21 cellular contexts compared by ENCODE assay signal in the genomic region with DNA sequence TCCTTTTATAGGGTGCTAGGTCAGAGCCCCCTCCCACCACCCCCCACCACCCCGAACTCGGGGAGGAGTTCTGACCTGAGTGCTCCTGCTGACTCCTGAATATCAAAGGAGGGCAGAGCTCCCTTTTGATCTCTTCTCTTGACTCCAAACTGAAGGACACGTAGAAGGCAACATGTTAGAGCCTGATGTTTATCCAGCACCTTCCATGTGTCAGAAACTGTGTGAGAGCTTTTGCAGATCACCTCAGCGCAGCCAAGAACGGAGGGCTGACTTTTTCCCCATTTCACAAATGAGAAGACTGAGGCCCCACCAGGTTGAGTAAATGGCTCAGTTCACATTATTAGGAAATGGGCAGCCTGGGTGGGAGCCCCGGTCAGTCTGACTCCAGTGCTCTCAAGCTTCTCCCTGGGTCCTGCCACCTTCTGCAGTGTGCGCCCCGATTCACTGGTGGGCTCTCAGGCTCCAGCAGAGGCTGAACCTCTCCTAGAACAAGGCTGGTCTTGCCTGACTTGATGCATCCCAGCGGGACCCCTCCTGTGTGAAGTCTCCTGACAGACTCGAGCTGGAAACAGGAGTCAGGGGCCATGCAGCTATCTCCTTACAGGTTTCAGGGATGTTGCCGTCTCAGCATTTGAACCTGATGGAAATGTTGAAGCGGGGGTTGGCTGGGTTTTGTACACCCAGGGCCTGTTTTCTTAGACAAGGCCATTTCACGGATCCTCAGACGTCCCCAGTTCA.
DNase-seq lines count a peak whose midpoint lies in the region; ATAC-seq and TF ChIP-seq lines count a peak whose summit lies in the region.
"Had no signal": no experiment of that assay in that cellular context is flagged by ENCODE, and none has a peak within 500 bp of the region (broad histone marks: within the 10 kb centered on the region; RNA-seq: fewer than 3 reads in every experiment).

No MANE protein-coding gene starts in this region.

- H3K9me3 Mint-ChIP-seq in WTC11 = peaks cover 8% of the 10 kb centered on the region
- H3K9me3 Mint-ChIP-seq in mesothelial cell of epicardium = no peaks in the 10 kb centered on the region
- H3K9me3 Mint-ChIP-seq: activated CD4-positive, alpha-beta memory T cell treated with anti-CD3 and anti-CD28 coated beads, Interleukin-2, amount 10 ng/mL, durations not matched to agents 7 days and 5 days; HFFc6 had no signal

- TF ChIP-seq CTCF in WTC11 (IDR thresholded peaks at IDR 0.05) = no peak
- no peak for TF ChIP-seq CTCF in left ventricle myocardium inferior (IDR thresholded peaks at IDR 0.05; ENCODE audit: borderline replicate concordance)
- no peak for TF ChIP-seq CTCF in mesothelial cell of epicardium (IDR thresholded peaks at IDR 0.05; ENCODE audit: unreplicated experiment)
- TF ChIP-seq CTCF in upper lobe of left lung (IDR thresholded peaks at IDR 0.05) = no peak
- no peak for TF ChIP-seq CTCF in suprapubic skin (IDR thresholded peaks at IDR 0.05)

- peaks cover 47% of the 10 kb centered on the region for H3K4me1 Mint-ChIP-seq in WTC11
- H3K4me1 Mint-ChIP-seq in mesothelial cell of epicardium = peaks cover 13% of the 10 kb centered on the region
- H3K4me1 Mint-ChIP-seq: activated CD4-positive, alpha-beta memory T cell treated with anti-CD3 and anti-CD28 coated beads, Interleukin-2, amount 10 ng/mL, durations not matched to agents 7 days and 5 days had no signal

- H3K36me3 Mint-ChIP-seq in WTC11 (peaks cover 12% of the 10 kb centered on the region), mesothelial cell of epicardium (no peaks in the 10 kb centered on the region)
- H3K36me3 Mint-ChIP-seq: activated naive CD8-positive, alpha-beta T cell treated with anti-CD3 and anti-CD28 coated beads, Interleukin-2, amount 10 ng/mL, durations not matched to agents 7 days and 5 days had no signal

- H3K27me3 ChIP-seq in left ventricle myocardium inferior (ENCODE audit: low read depth) (no peaks in the 10 kb centered on the region), upper lobe of left lung (no peaks in the 10 kb centered on the region), suprapubic skin (no peaks in the 10 kb centered on the region)
- H3K27me3 ChIP-seq: thyroid gland had no signal

- intact Hi-C loops in left ventricle myocardium inferior (cut with micrococcal nuclease) = no loop called here

- no peak for ATAC-seq in WTC11
- ATAC-seq in upper lobe of left lung (ENCODE audit: low FRiP score in 2 of 2) = no peak
- ATAC-seq: foreskin keratinocyte had no signal

- H3K27ac Mint-ChIP-seq in WTC11 (peak overlapping the region; percentile 84), mesothelial cell of epicardium (peak overlapping the region; percentile 75)
- H3K27ac Mint-ChIP-seq: activated CD4-positive, alpha-beta memory T cell treated with anti-CD3 and anti-CD28 coated beads, Interleukin-2, amount 10 ng/mL, durations not matched to agents 7 days and 5 days; activated naive CD8-positive, alpha-beta T cell treated with anti-CD3 and anti-CD28 coated beads, Interleukin-2, amount 10 ng/mL, durations not matched to agents 7 days and 5 days; HFFc6 had no signal

- H3K36me3 ChIP-seq in left ventricle myocardium inferior (no peaks in the 10 kb centered on the region), upper lobe of left lung (no peaks in the 10 kb centered on the region), suprapubic skin (no peaks in the 10 kb centered on the region)
- H3K36me3 ChIP-seq: thyroid gland had no signal

- 81 to 85% methylated on average over 13 to 14 of the region's 14 CpGs for WGBS in upper lobe of left lung, 2 donors
- 80% methylated on average over 13 of the region's 14 CpGs for WGBS in suprapubic skin

- H3K9me3 ChIP-seq in left ventricle myocardium inferior (replicated peaks) (peaks cover 5% of the 10 kb centered on the region), upper lobe of left lung (no peaks in the 10 kb centered on the region), suprapubic skin (no peaks in the 10 kb centered on the region)
- H3K9me3 ChIP-seq: thyroid gland had no signal

- CTCF ChIA-PET in WTC11 (lab: Charles Lee) = interaction anchor here (0.6 to 5.3 kb wide), 24 partner anchors 7 to 268 kb away, joined by 3 to 36 read pairs (median 8); no protein-coding TSS in a partner anchor

- H3K27ac ChIP-seq in left ventricle myocardium inferior (replicated peaks) (peak overlapping the region; percentile 46), upper lobe of left lung (peak overlapping the region in 3 of 4 donors; percentile 24 to 79 (median 32)), suprapubic skin (no peak overlapping the region)
- H3K27ac ChIP-seq: foreskin keratinocyte, thyroid gland had no signal

- no peak for TF ChIP-seq EP300 in upper lobe of left lung (IDR thresholded peaks at IDR 0.05)
- no peak for TF ChIP-seq EP300 in suprapubic skin (IDR thresholded peaks at IDR 0.05)

- TF ChIP-seq POLR2A in upper lobe of left lung (IDR thresholded peaks at IDR 0.05) = no peak
- TF ChIP-seq POLR2A in suprapubic skin (IDR thresholded peaks at IDR 0.05) = no peak

- DNase-seq in WTC11 (ENCODE audit: low spot score) (no peak), left ventricle myocardium inferior (no peak), mesothelial cell of epicardium (ENCODE audit: low spot score in 2 of 2, unreplicated experiment in 2 of 2) (no peak), upper lobe of left lung (no peak), suprapubic skin (ENCODE audit: low spot score in 2 of 2) (no peak), NCI-H1048 (lab: John Stamatoyannopoulos, UW) (no peak)
- no peak for DNase-seq in stimulated activated CD4-positive, alpha-beta T cell treated with anti-CD3 and anti-CD28 coated beads, Interleukin-1b, Interleukin-23, amount 100 ng/mL, for 48 hours
- DNase-seq: activated CD4-positive, alpha-beta memory T cell treated with anti-CD3 and anti-CD28 coated beads, Interleukin-2, amount 10 ng/mL, durations not matched to agents 7 days and 5 days; activated CD4-positive, CD25-positive, alpha-beta regulatory T cell treated with anti-CD3 and anti-CD28 coated beads, Interleukin-2, amount 50 U/mL, for 72 hours; activated effector memory CD4-positive, alpha-beta T cell treated with Interleukin-2 at 50 U/mL for 16 hours; activated naive CD8-positive, alpha-beta T cell treated with anti-CD3 and anti-CD28 coated beads, Interleukin-2, amount 10 ng/mL, durations not matched to agents 7 days and 5 days; erythroblast; foreskin keratinocyte; HFFc6; hippocampal formation; NCI-H1417; NCI-H446 treated with DMSO at 0.1 percent for 48 hours; SHP77 treated with DMSO at 0.1 percent for 48 hours; stimulated activated CD4-positive, alpha-beta T cell treated with anti-CD3 and anti-CD28 coated beads, Interleukin-4, amount 100 ng/mL, for 24 hours; stimulated activated naive CD4-positive, alpha-beta T cell; thyroid gland had no signal

- POLR2A ChIA-PET in WTC11 (lab: Charles Lee) = interaction anchor here (0.8 to 2.1 kb wide), 4 partner anchors 9 to 45 kb away, joined by 3 to 9 read pairs (median 4); no protein-coding TSS in a partner anchor

- no peak overlapping the region for H3K4me3 ChIP-seq in left ventricle myocardium inferior
- H3K4me3 ChIP-seq in upper lobe of left lung = no peak overlapping the region
- H3K4me3 ChIP-seq in suprapubic skin = no peak overlapping the region
- H3K4me3 ChIP-seq: thyroid gland had no signal

- H3K27me3 Mint-ChIP-seq in WTC11 (ENCODE audit: low read depth) (peaks cover 23% of the 10 kb centered on the region), mesothelial cell of epicardium (ENCODE audit: low read depth) (no peaks in the 10 kb centered on the region)
- H3K27me3 Mint-ChIP-seq: activated CD4-positive, alpha-beta memory T cell treated with anti-CD3 and anti-CD28 coated beads, Interleukin-2, amount 10 ng/mL, durations not matched to agents 7 days and 5 days had no signal

- peaks cover 70% of the 10 kb centered on the region for H3K4me1 ChIP-seq in left ventricle myocardium inferior
- peaks cover 0 to 8% (median 4%) of the 10 kb centered on the region in 4 donors for H3K4me1 ChIP-seq in upper lobe of left lung
- H3K4me1 ChIP-seq in suprapubic skin = no peaks in the 10 kb centered on the region
- H3K4me1 ChIP-seq: foreskin keratinocyte had no signal

- 0 out of 2 replicates have a peak overlapping the region, but pooled peaks have one; percentile 22 for H3K4me3 Mint-ChIP-seq in WTC11
- H3K4me3 Mint-ChIP-seq in mesothelial cell of epicardium = no peak overlapping the region
- H3K4me3 Mint-ChIP-seq: activated CD4-positive, alpha-beta memory T cell treated with anti-CD3 and anti-CD28 coated beads, Interleukin-2, amount 10 ng/mL, durations not matched to agents 7 days and 5 days; activated naive CD8-positive, alpha-beta T cell treated with anti-CD3 and anti-CD28 coated beads, Interleukin-2, amount 10 ng/mL, durations not matched to agents 7 days and 5 days; HFFc6 had no signal

TF ChIP-seq in WTC11, 78 proteins besides CTCF, POLR2A, EP300 and RAD21:
- peak; percentile 69; the same call in 1 of the 2 replicates for TF ChIP-seq GTF2I (CRISPR knock-in tag; conservative IDR thresholded peaks at IDR 0.05)
- no peak for TF ChIP-seq ZNF263 (CRISPR knock-in tag; IDR thresholded peaks at IDR 0.05; ENCODE audit: low read depth)
